In genomic region chr2:170535552-170535951, GRCh38 we compare ENCODE assay signal across 7 cellular contexts.
"Had no signal": no experiment of that assay in that cellular context is flagged by ENCODE, and none has a peak within 500 bp of the region (broad histone marks: within the 10 kb centered on the region; RNA-seq: fewer than 3 reads in every experiment).

No MANE protein-coding gene starts in this region.

- ATAC-seq: HCT116, K562 had no signal

- H3K9me3 ChIP-seq: HAP-1 had no signal

- H3K27ac ChIP-seq: GM23248 had no signal

- H3K4me3 ChIP-seq: GM23248, HAP-1, K562 had no signal

- H3K36me3 ChIP-seq: HAP-1 had no signal

- H3K27ac Mint-ChIP-seq: HFFc6 had no signal

- H3K4me1 ChIP-seq: HAP-1 had no signal

- DNase-seq: GM23248, H7, HFFc6, IMR-90 had no signal

- H2AFZ ChIP-seq: GM23248 had no signal

- H3K9ac ChIP-seq: GM23248 had no signal

- H3K4me3 Mint-ChIP-seq: HFFc6 had no signal
